28 cellular contexts compared by ENCODE assay signal in the genomic region with DNA sequence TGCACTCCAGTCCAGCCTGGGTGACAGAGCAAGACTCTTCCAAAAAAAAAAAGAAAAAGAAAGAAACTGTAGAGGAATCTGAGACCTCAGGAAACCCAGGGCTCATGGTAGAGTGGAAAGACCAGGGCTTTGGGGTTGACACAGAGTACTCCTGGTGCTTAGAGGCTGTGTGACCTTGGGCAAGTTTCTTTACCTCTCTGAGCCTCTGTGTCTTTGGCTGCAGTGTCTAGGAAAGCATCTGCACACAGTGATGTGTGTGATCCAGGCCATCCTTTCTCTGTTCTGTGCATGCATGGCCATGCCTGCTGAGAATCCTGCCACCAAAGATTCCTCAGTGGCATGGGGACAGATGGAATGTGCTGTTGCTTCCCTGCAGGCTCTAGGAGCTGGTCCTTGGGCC.
DNase-seq lines count a peak whose midpoint lies in the region; ATAC-seq and TF ChIP-seq lines count a peak whose summit lies in the region.
"Had no signal": no experiment of that assay in that cellular context is flagged by ENCODE, and none has a peak within 500 bp of the region (broad histone marks: within the 10 kb centered on the region; RNA-seq: fewer than 3 reads in every experiment).

No MANE protein-coding gene starts in this region.

- DNase-seq in AG04450 (ENCODE audit: low read depth, low spot score) (no peak), hepatocyte (ENCODE audit: low spot score) (no peak), osteocyte (ENCODE audit: extremely low spot score, unreplicated experiment) (no peak), islet precursor cell (no peak), NCI-H1930 (lab: John Stamatoyannopoulos, UW) (no peak), hypothalamus (lab: John Stamatoyannopoulos, UW) (no peak)
- DNase-seq: activated CD4-positive, alpha-beta T cell treated with anti-CD3 and anti-CD28 coated beads for 36 hours; activated gamma-delta T cell; activated naive CD8-positive, alpha-beta T cell treated with anti-CD3 and anti-CD28 coated beads, Interleukin-2, amount 50 U/mL, for 24 hours; activated T-cell treated with anti-CD3 and anti-CD28 coated beads for 4 hours; DMS153; dorsolateral prefrontal cortex; Karpas-422; lower lobe of right lung; NCI-H1436; NCI-H2107; NCI-H446 treated with DMSO at 0.1 percent for 48 hours; NCI-H82; stimulated activated CD8-positive, alpha-beta memory T cell treated with anti-CD3 and anti-CD28 coated beads, Interleukin-4, amount 100 ng/mL, for 48 hours; stomach; T-helper 2 cell; transverse colon had no signal

- H3K27ac ChIP-seq in AG04450 (ENCODE audit: low read depth, low read length) (peak overlapping the region; percentile 31), hepatocyte (peak overlapping the region; percentile 79)
- H3K27ac ChIP-seq: lower lobe of right lung, SK-N-MC had no signal

- peaks cover 5% of the 10 kb centered on the region for H3K79me2 ChIP-seq in hepatocyte

- H3K27me3 ChIP-seq in AG04450 (ENCODE audit: control insufficient read depth, insufficient read depth, low read length) (no peaks in the 10 kb centered on the region), hepatocyte (no peaks in the 10 kb centered on the region)
- H3K27me3 ChIP-seq: BE2C, dorsolateral prefrontal cortex, stomach, transverse colon had no signal

- H3K4me2 ChIP-seq in hepatocyte = no peak overlapping the region

- H3K9me2 ChIP-seq in hepatocyte (replicated peaks; ENCODE audit: insufficient read depth) = no peaks in the 10 kb centered on the region

- H3K9me3 Mint-ChIP-seq in activated T-helper 17 cell treated with anti-CD3 and anti-CD28 coated beads, Interleukin-2, amount 50 U/mL, for 72 hours = no peaks in the 10 kb centered on the region
- no peaks in the 10 kb centered on the region for H3K9me3 Mint-ChIP-seq in osteocyte (ENCODE audit: unreplicated experiment)
- H3K9me3 Mint-ChIP-seq: activated naive CD8-positive, alpha-beta T cell treated with anti-CD3 and anti-CD28 coated beads, Interleukin-2, amount 50 U/mL, for 24 hours had no signal

- TF ChIP-seq CTCF in AG04450 (IDR thresholded peaks at IDR 0.05; ENCODE audit: low read depth, low read length) (no peak), hepatocyte (IDR thresholded peaks at IDR 0.05; ENCODE audit: poor library complexity) (no peak), osteocyte (IDR thresholded peaks at IDR 0.05) (no peak)

- no peaks in the 10 kb centered on the region for H3K4me1 Mint-ChIP-seq in activated T-helper 17 cell treated with anti-CD3 and anti-CD28 coated beads, Interleukin-2, amount 50 U/mL, for 72 hours
- peaks cover 30% of the 10 kb centered on the region for H3K4me1 Mint-ChIP-seq in osteocyte (ENCODE audit: unreplicated experiment)
- H3K4me1 Mint-ChIP-seq: activated CD4-positive, alpha-beta T cell treated with anti-CD3 and anti-CD28 coated beads for 36 hours had no signal

- no peak for ATAC-seq in activated T-helper 17 cell treated with anti-CD3 and anti-CD28 coated beads, Interleukin-2, amount 50 U/mL, for 72 hours (replicated peaks)
- ATAC-seq in GM21515 (IDR thresholded peaks at IDR 0.05; ENCODE audit: unreplicated experiment) = no peak
- ATAC-seq: activated CD4-positive, alpha-beta T cell treated with anti-CD3 and anti-CD28 coated beads for 36 hours; activated naive CD8-positive, alpha-beta T cell treated with anti-CD3 and anti-CD28 coated beads, Interleukin-2, amount 50 U/mL, for 24 hours; HCT116; lower lobe of right lung had no signal

- CTCF ChIA-PET in AG04450 (lab: Charles Lee) = no interaction called here

- no peaks in the 10 kb centered on the region for H4K20me1 ChIP-seq in hepatocyte (ENCODE audit: insufficient read depth, poor library complexity, severe bottlenecking)

- no peaks in the 10 kb centered on the region for H3K36me3 Mint-ChIP-seq in activated T-helper 17 cell treated with anti-CD3 and anti-CD28 coated beads, Interleukin-2, amount 50 U/mL, for 72 hours (ENCODE audit: low read depth)
- H3K36me3 Mint-ChIP-seq in osteocyte (ENCODE audit: unreplicated experiment) = peaks cover 5% of the 10 kb centered on the region

- H3K27ac Mint-ChIP-seq in activated T-helper 17 cell treated with anti-CD3 and anti-CD28 coated beads, Interleukin-2, amount 50 U/mL, for 72 hours = peak overlapping the region; percentile 74
- H3K27ac Mint-ChIP-seq in osteocyte (ENCODE audit: unreplicated experiment) = peak overlapping the region; percentile 93
- H3K27ac Mint-ChIP-seq: activated CD4-positive, alpha-beta T cell treated with anti-CD3 and anti-CD28 coated beads for 36 hours; activated naive CD8-positive, alpha-beta T cell treated with anti-CD3 and anti-CD28 coated beads, Interleukin-2, amount 50 U/mL, for 24 hours had no signal

- H3K4me3 Mint-ChIP-seq in activated T-helper 17 cell treated with anti-CD3 and anti-CD28 coated beads, Interleukin-2, amount 50 U/mL, for 72 hours = no peak overlapping the region
- no peak overlapping the region for H3K4me3 Mint-ChIP-seq in osteocyte (ENCODE audit: unreplicated experiment)
- H3K4me3 Mint-ChIP-seq: activated CD4-positive, alpha-beta T cell treated with anti-CD3 and anti-CD28 coated beads for 36 hours; activated naive CD8-positive, alpha-beta T cell treated with anti-CD3 and anti-CD28 coated beads, Interleukin-2, amount 50 U/mL, for 24 hours had no signal

- H2AFZ ChIP-seq in hepatocyte = no peak overlapping the region

- H3K4me3 ChIP-seq in AG04450 (ENCODE audit: low read depth, low read length) (no peak overlapping the region), hepatocyte (no peak overlapping the region)
- H3K4me3 ChIP-seq: dorsolateral prefrontal cortex, lower lobe of right lung, SK-N-MC, skin epidermis, stomach, transverse colon had no signal

- POLR2A ChIA-PET in AG04450 (lab: Yijun Ruan, JAX) = no interaction called here

- no peaks in the 10 kb centered on the region for H3K27me3 Mint-ChIP-seq in activated T-helper 17 cell treated with anti-CD3 and anti-CD28 coated beads, Interleukin-2, amount 50 U/mL, for 72 hours
- no peaks in the 10 kb centered on the region for H3K27me3 Mint-ChIP-seq in osteocyte (ENCODE audit: unreplicated experiment)
- H3K27me3 Mint-ChIP-seq: activated CD4-positive, alpha-beta T cell treated with anti-CD3 and anti-CD28 coated beads for 36 hours; activated naive CD8-positive, alpha-beta T cell treated with anti-CD3 and anti-CD28 coated beads, Interleukin-2, amount 50 U/mL, for 24 hours had no signal

- H3K4me1 ChIP-seq in hepatocyte (ENCODE audit: insufficient read depth) = peaks cover 36% of the 10 kb centered on the region

- H3K36me3 ChIP-seq in hepatocyte (replicated peaks; ENCODE audit: insufficient read depth, low read depth) = no peaks in the 10 kb centered on the region
- H3K36me3 ChIP-seq: transverse colon had no signal

- H3K9me3 ChIP-seq in AG04450 (ENCODE audit: control insufficient read depth, insufficient read depth, low read length) (no peaks in the 10 kb centered on the region), hepatocyte (ENCODE audit: low read depth) (no peaks in the 10 kb centered on the region)
- H3K9me3 ChIP-seq: BE2C, lower lobe of right lung, stomach, transverse colon had no signal
